In the genomic region with DNA sequence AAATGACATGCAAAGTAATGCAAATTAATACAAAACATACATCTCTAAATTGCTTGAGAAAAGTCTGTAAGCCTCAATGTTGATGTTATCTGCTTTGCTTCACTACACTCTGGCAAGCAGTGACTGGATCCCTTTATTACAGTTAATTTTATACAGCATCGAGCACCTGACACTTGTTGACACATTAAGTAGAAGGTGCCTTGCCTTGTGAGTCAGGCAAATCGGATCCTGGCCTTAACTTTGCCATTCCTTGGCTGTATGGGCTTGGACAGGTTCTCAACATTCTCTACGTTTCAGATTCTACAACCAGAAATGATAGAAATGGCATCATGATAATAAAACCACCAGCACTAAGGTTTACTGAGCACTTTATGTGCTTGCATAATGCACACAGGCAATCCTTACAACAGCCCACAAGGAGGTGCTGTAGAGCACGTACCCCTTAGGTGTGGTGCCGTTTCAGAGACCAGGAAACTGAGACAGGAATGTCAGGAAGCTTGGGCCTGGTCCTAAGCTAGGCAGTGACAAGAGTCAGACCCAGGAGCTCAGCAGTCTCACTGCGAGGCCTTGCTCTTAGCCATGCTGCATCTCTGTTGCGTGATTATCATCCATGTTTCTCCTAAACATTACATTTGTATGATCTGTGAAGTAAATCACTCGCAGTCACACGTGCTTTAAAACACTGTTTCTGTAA, we compare ENCODE assay signal across 8 cellular contexts. TPM values are rescaled to one million over a fixed set of nuclear protein-coding genes. Genes with fewer than 3 reads are reported as not detected.
DNase-seq lines count a peak whose midpoint lies in the region; ATAC-seq, FAIRE-seq and TF ChIP-seq lines count a peak whose summit lies in the region.

No MANE protein-coding gene starts in this region.

- H4K5ac ChIP-seq in H9 (ENCODE audit: insufficient read length, low read depth, low read length), result no peak overlapping the region

- no peak overlapping the region for H2BK12ac ChIP-seq in H9 (ENCODE audit: insufficient read length, low read depth, low read length)

- H3K27me3 Mint-ChIP-seq in H9 (ENCODE audit: low read depth), result peaks cover 35% of the 10 kb centered on the region
- H3K27me3 Mint-ChIP-seq in activated T-cell treated with anti-CD3 and anti-CD28 coated beads, Interleukin-2, amount 50 U/mL, for 24 hours, result peaks cover 10% of the 10 kb centered on the region

- H3K4me1 Mint-ChIP-seq in H9, result peaks cover 26 to 34% of the 10 kb centered on the region in 2 experiments
- H3K4me1 Mint-ChIP-seq in activated T-cell treated with anti-CD3 and anti-CD28 coated beads, Interleukin-2, amount 50 U/mL, for 24 hours (ENCODE audit: low read depth), result peaks cover 79% of the 10 kb centered on the region

- no peak overlapping the region for H3K23ac ChIP-seq in H9 (ENCODE audit: insufficient read length, low read depth, low read length)

- H3K23me2 ChIP-seq in H9 (ENCODE audit: insufficient read length, low read depth, low read length, poor library complexity, severe bottlenecking), result peaks cover 13% of the 10 kb centered on the region

- no CpG with 5 or more reads among the region's 9 CpGs for WGBS in H9 (ENCODE audit: extremely low coverage, insufficient read length, low lambda C conversion rate)
- WGBS in pancreas, 2 donors, result 43 to 44% methylated on average over 9 of the region's 9 CpGs

- H3K27ac ChIP-seq in H9 (ENCODE audit: insufficient read length, low read depth, low read length) (no peak overlapping the region), OCI-LY3 (ENCODE audit: low read length) (no peak overlapping the region), fibroblast of lung (ENCODE audit: insufficient read depth, low read length) (no peak overlapping the region), pancreas (peak overlapping the region in 1 of 4 donors; percentile 9)

- FAIRE-seq in pancreas (lab: Jason Lieb, UNC), result no peak

- no peak overlapping the region for H3K4me3 Mint-ChIP-seq in H9
- peak overlapping the region; percentile 88 for H3K4me3 Mint-ChIP-seq in activated T-cell treated with anti-CD3 and anti-CD28 coated beads, Interleukin-2, amount 50 U/mL, for 24 hours

- H2BK15ac ChIP-seq in H9 (ENCODE audit: low read depth, low read length), result no peak overlapping the region

- H3K9ac ChIP-seq in H9 (ENCODE audit: extremely low read depth, insufficient read length, low read length) (no peak overlapping the region), OCI-LY3 (ENCODE audit: low read length) (no peak overlapping the region), fibroblast of lung (ENCODE audit: insufficient read depth, low read length) (no peak overlapping the region)

- H3K14ac ChIP-seq in H9 (ENCODE audit: insufficient read depth, low read length), result no peak overlapping the region

- ATAC-seq in pancreas (peak; percentile 22 to 47 (median 36)), HG02970 (IDR thresholded peaks at IDR 0.05; ENCODE audit: low FRiP score, unreplicated experiment) (no peak), GM21390 (IDR thresholded peaks at IDR 0.05; ENCODE audit: unreplicated experiment) (no peak)

- H3K4me2 ChIP-seq in H9 (ENCODE audit: insufficient read depth, insufficient read length, low read length), result peak overlapping the region; percentile 15
- peak overlapping the region; percentile 74 for H3K4me2 ChIP-seq in OCI-LY3 (ENCODE audit: low read length)
- H3K4me2 ChIP-seq in fibroblast of lung (ENCODE audit: extremely low read depth, insufficient read depth, low read length), result no peak overlapping the region

- H2BK5ac ChIP-seq in H9 (ENCODE audit: insufficient read length, low read length), result no peak overlapping the region

- no peak overlapping the region for H4K8ac ChIP-seq in H9 (replicated peaks; ENCODE audit: insufficient read length, low read depth, low read length)

- H2BK20ac ChIP-seq in H9 (ENCODE audit: low read depth, low read length, poor library complexity, severe bottlenecking), result no peak overlapping the region

- no peak overlapping the region for H3K56ac ChIP-seq in H9 (ENCODE audit: insufficient read length, low read depth, low read length)

- no peak overlapping the region for H2AFZ ChIP-seq in H9 (ENCODE audit: low read length)
- no peak overlapping the region; the same call in 1 of the 2 replicates for H2AFZ ChIP-seq in OCI-LY3 (ENCODE audit: low read depth, low read length)
- H2AFZ ChIP-seq in fibroblast of lung (ENCODE audit: low read length), result peak overlapping the region; percentile 38

- peak; percentile 51 to 59 for DNase-seq in AML-193 (lab: John Stamatoyannopoulos, UW)
- DNase-seq in H9, result peak; percentile 85
- peak; percentile 68 for DNase-seq in activated T-cell treated with anti-CD3 and anti-CD28 coated beads, Interleukin-2, amount 50 U/mL, for 24 hours
- DNase-seq in fibroblast of lung (ENCODE audit: low read depth in 2 of 2), result peak; percentile 51 to 61
- DNase-seq in pancreas, result peak in 5 of 6 donors; percentile 51 to 72 (median 59)

- no peak overlapping the region for H3T11ph ChIP-seq in H9 (ENCODE audit: low read length)

- H3K27ac Mint-ChIP-seq in H9, result no peak overlapping the region
- peak overlapping the region; percentile 29 for H3K27ac Mint-ChIP-seq in activated T-cell treated with anti-CD3 and anti-CD28 coated beads, Interleukin-2, amount 50 U/mL, for 24 hours

- no peaks in the 10 kb centered on the region for H3K79me1 ChIP-seq in H9 (ENCODE audit: insufficient read depth, low read depth, low read length, poor library complexity, severe bottlenecking)

- H3K4ac ChIP-seq in H9 (ENCODE audit: low read depth, low read length), result no peak overlapping the region

- H3K79me2 ChIP-seq in H9 (ENCODE audit: insufficient read depth, low read length) (peaks cover 36% of the 10 kb centered on the region; the same call in 1 of the 2 replicates), OCI-LY3 (ENCODE audit: low read length) (no peaks in the 10 kb centered on the region), fibroblast of lung (ENCODE audit: control insufficient read depth, insufficient read depth, low read length) (peaks cover 22% of the 10 kb centered on the region)

- TF ChIP-seq CTCF in H9 (conservative IDR thresholded peaks at IDR 0.05), result peak; percentile 83
- TF ChIP-seq CTCF in OCI-LY3 (IDR thresholded peaks at IDR 0.05; ENCODE audit: low read depth, low read length), result peak; percentile 65
- TF ChIP-seq CTCF in fibroblast of lung (conservative IDR thresholded peaks at IDR 0.05 in 1 of 2, IDR thresholded peaks at IDR 0.05 in 1 of 2; ENCODE audit: low read depth in 1 of 2, low read length in 2 of 2), result peak; percentile 75 to 93
- TF ChIP-seq CTCF in pancreas (IDR thresholded peaks at IDR 0.05), result peak; percentile 58 to 75 (median 64)

- H3K18ac ChIP-seq in H9 (ENCODE audit: insufficient read length, low read depth, low read length), result no peak overlapping the region

- H2BK120ac ChIP-seq in H9 (ENCODE audit: low read depth, low read length, poor library complexity, severe bottlenecking), result no peak overlapping the region

- H4K20me1 ChIP-seq in H9 (ENCODE audit: control insufficient read depth, insufficient read depth, insufficient read length) (no peaks in the 10 kb centered on the region), OCI-LY3 (ENCODE audit: insufficient read depth, low read length) (no peaks in the 10 kb centered on the region), fibroblast of lung (ENCODE audit: control insufficient read depth, extremely low read depth, insufficient read depth, low read length) (no peaks in the 10 kb centered on the region)

- H3K27me3 ChIP-seq in H9 (ENCODE audit: insufficient read depth, low read length) (no peaks in the 10 kb centered on the region; the same call in 1 of the 2 replicates), OCI-LY3 (ENCODE audit: low read depth, low read length) (0 out of 2 replicates have a peak, but pooled peaks cover 4% of the 10 kb centered on the region), fibroblast of lung (ENCODE audit: control insufficient read depth, insufficient read depth, low read length) (no peaks in the 10 kb centered on the region), pancreas (no peaks in the 10 kb centered on the region)

- H4K91ac ChIP-seq in H9 (ENCODE audit: insufficient read length, low read depth, low read length), result no peak overlapping the region

- H3K4me3 ChIP-seq in OCI-LY3 (ENCODE audit: low read length) (peak overlapping the region; percentile 49), fibroblast of lung (replicated peaks in 1 of 4; ENCODE audit: control extremely low read depth in 1 of 4, insufficient read depth in 1 of 4, low read depth in 3 of 4, low read length in 4 of 4) (no peak overlapping the region), pancreas (no peak overlapping the region)

- H3K36me3 Mint-ChIP-seq in H9 (ENCODE audit: insufficient read depth in 1 of 3, low read depth in 3 of 3), result peaks cover 0 to 4% (median 0%) of the 10 kb centered on the region in 3 experiments; a peak in 1 of 7 replicates
- peaks cover 16% of the 10 kb centered on the region for H3K36me3 Mint-ChIP-seq in activated T-cell treated with anti-CD3 and anti-CD28 coated beads, Interleukin-2, amount 50 U/mL, for 24 hours (ENCODE audit: low read depth)

- intact Hi-C loops in pancreas (cut with DNase I), result loop anchor here in 1 of 3 donors (10.0 kb wide), 1 partner anchor 105 kb away; no protein-coding TSS in a partner anchor

- no peaks in the 10 kb centered on the region for H3K36me3 ChIP-seq in OCI-LY3 (replicated peaks; ENCODE audit: low read depth, low read length)
- H3K36me3 ChIP-seq in fibroblast of lung (ENCODE audit: control insufficient read depth, insufficient read depth, low read length), result no peaks in the 10 kb centered on the region
- H3K36me3 ChIP-seq in pancreas, result no peaks in the 10 kb centered on the region

- H3K9me3 ChIP-seq in H9 (ENCODE audit: control insufficient read depth, low read depth, low read length) (no peaks in the 10 kb centered on the region), OCI-LY3 (ENCODE audit: insufficient read depth, low read length) (no peaks in the 10 kb centered on the region), fibroblast of lung (ENCODE audit: control insufficient read depth, insufficient read depth, low read depth, low read length) (no peaks in the 10 kb centered on the region), pancreas (no peaks in the 10 kb centered on the region)

- H2AK5ac ChIP-seq in H9 (ENCODE audit: insufficient read length, low read length), result no peak overlapping the region

- no peaks in the 10 kb centered on the region; a peak in 2 of 5 replicates for H3K9me3 Mint-ChIP-seq in H9
- H3K9me3 Mint-ChIP-seq in activated T-cell treated with anti-CD3 and anti-CD28 coated beads, Interleukin-2, amount 50 U/mL, for 24 hours, result no peaks in the 10 kb centered on the region

- H3K4me1 ChIP-seq in H9 (ENCODE audit: insufficient read depth, low read length), result peaks cover 20% of the 10 kb centered on the region
- peaks cover 40% of the 10 kb centered on the region for H3K4me1 ChIP-seq in OCI-LY3 (ENCODE audit: low read length)
- H3K4me1 ChIP-seq in fibroblast of lung (ENCODE audit: control insufficient read depth, extremely low read depth, insufficient read depth, low read length), result peaks cover 16% of the 10 kb centered on the region
- H3K4me1 ChIP-seq in pancreas, result peaks cover 0 to 20% (median 15%) of the 10 kb centered on the region in 3 donors

RNA-seq across cellular contexts. Expression of a gene that starts 2.6 kb away (rescaled TPM):
- total RNA-seq in H9 (2021), result 0.63 and 0.66 TPM in 2 replicates
- 1.8 and 3.6 TPM in 2 replicates for total RNA-seq in fibroblast of lung
- 2.2 and 14.6 TPM in 2 replicates for polyA plus RNA-seq in fibroblast of lung
- 1.6 and 10.1 TPM in 2 replicates for polyA plus RNA-seq in fibroblast of lung (2012)
- 0.26 and 1.7 TPM in 2 replicates for polyA minus RNA-seq in fibroblast of lung (ENCODE audit: low replicate concordance)
- total RNA-seq in pancreas, result 1 to 10 TPM; 1.5 to 6.4 (median 2.8) TPM
- polyA plus RNA-seq in pancreas, result 1 to 10 TPM; 1.7 to 3.2 TPM

Comparison
In these comparisons a context has a peak if more than half of its experiments do, and no peak if none do; other contexts are left out.
1. ATAC-seq: peak in pancreas (4 of 4); none in HG02970 (single experiment) and GM21390 (single experiment).
2. Peak in every context shown above with its lines, with median percentiles within 50 percentile points of each other: DNase-seq and CTCF ChIP-seq.